ENCODE assay signal across 22 cellular contexts in genomic region chr17:69954241-69954933, GRCh38.
A peak's percentile ranks its signal among the peaks of the same experiment; 100 is the strongest.
DNase-seq lines count a peak whose midpoint lies in the region; ATAC-seq, FAIRE-seq and TF ChIP-seq lines count a peak whose summit lies in the region.
"Had no signal": no experiment of that assay in that cellular context is flagged by ENCODE, and none has a peak within 500 bp of the region (broad histone marks: within the 10 kb centered on the region; RNA-seq: fewer than 3 reads in every experiment).

No MANE protein-coding gene starts in this region.

- peak; percentile 89 for ATAC-seq in PC-3
- ATAC-seq: SK-N-SH treated with all-trans-retinoic acid at 6 μM for 48 hours had no signal

- H3K9me3 ChIP-seq in PC-3 (ENCODE audit: low read length) (no peaks in the 10 kb centered on the region), endodermal cell (ENCODE audit: control insufficient read depth, low read length) (no peaks in the 10 kb centered on the region)
- H3K9me3 ChIP-seq: HAP-1 had no signal

- no peak for FAIRE-seq in bronchial epithelial cell (lab: Jason Lieb, UNC)
- FAIRE-seq in urothelium cell line (lab: Jason Lieb, UNC): no peak

- no peak overlapping the region for H2AFZ ChIP-seq in PC-3 (ENCODE audit: low read length)
- H2AFZ ChIP-seq: GM23248 had no signal

- H3K4me2 ChIP-seq in PC-3 (ENCODE audit: low read length): peak overlapping the region; percentile 15

- H3K36me3 Mint-ChIP-seq in endodermal cell (ENCODE audit: low read depth): no peaks in the 10 kb centered on the region
- H3K36me3 Mint-ChIP-seq: CD8-positive, alpha-beta memory T cell had no signal

- H3K4me3 ChIP-seq in PC-3 (ENCODE audit: low read length) (no peak overlapping the region), bronchial epithelial cell (ENCODE audit: low read depth, low read length) (no peak overlapping the region), endodermal cell (ENCODE audit: low read length) (no peak overlapping the region)
- H3K4me3 ChIP-seq: GM23248, HAP-1 had no signal

- DNase-seq in AG09319 (ENCODE audit: extremely low read depth, low read depth) (peak; percentile 46), HCEC 1CT (peak; percentile 12), PC-3 (peak; percentile 65), bronchial epithelial cell (ENCODE audit: low read depth) (peak; percentile 65), iPS-NIHi7 (ENCODE audit: extremely low spot score) (no peak), endodermal cell (no peak), RKO (ENCODE audit: low spot score) (no peak), urothelium cell line (ENCODE audit: low spot score) (no peak)
- DNase-seq: Calu3; CD8-positive, alpha-beta memory T cell; DMS153; GM23248; KG1; NCI-H1105 treated with DMSO at 0.1 percent for 48 hours; NCI-H1694; NCI-H2081; NCI-H2171; NCI-H524 treated with DMSO at 0.1 percent for 48 hours; OCI-M1 had no signal

- no peaks in the 10 kb centered on the region for H3K9me2 ChIP-seq in PC-3 (replicated peaks; ENCODE audit: low read length)

- H3F3A ChIP-seq in PC-3 (ENCODE audit: low read length, unreplicated experiment): no peaks in the 10 kb centered on the region

- no peak overlapping the region for H3K27ac Mint-ChIP-seq in endodermal cell
- H3K27ac Mint-ChIP-seq: CD8-positive, alpha-beta memory T cell had no signal

- no TSS peak for BruUV-seq in PC-3 (replicated peaks; lab: Mats Ljungman, UMichigan)

- H3K79me2 ChIP-seq in PC-3 (ENCODE audit: low read length): no peaks in the 10 kb centered on the region

- H3K4me1 Mint-ChIP-seq in endodermal cell: peaks cover 5% of the 10 kb centered on the region
- H3K4me1 Mint-ChIP-seq: CD8-positive, alpha-beta memory T cell had no signal

- H4K20me1 ChIP-seq in PC-3 (ENCODE audit: low read length): no peaks in the 10 kb centered on the region

- H3K27me3 Mint-ChIP-seq in endodermal cell (ENCODE audit: insufficient read depth): no peaks in the 10 kb centered on the region
- H3K27me3 Mint-ChIP-seq: CD8-positive, alpha-beta memory T cell had no signal

- POLR2A ChIA-PET in PC-3 (lab: Charles Lee; ENCODE audit: unreplicated experiment): no interaction called here

- H3K27me3 ChIP-seq in PC-3 (ENCODE audit: low read length): no peaks in the 10 kb centered on the region
- no peaks in the 10 kb centered on the region for H3K27me3 ChIP-seq in bronchial epithelial cell (ENCODE audit: control insufficient read depth, insufficient read depth, low read length)
- H3K27me3 ChIP-seq in endodermal cell (ENCODE audit: control insufficient read depth, insufficient read depth, low read length, poor library complexity, severe bottlenecking): no peaks in the 10 kb centered on the region

- no peak for TF ChIP-seq CTCF in AG09319 (IDR thresholded peaks at IDR 0.05; ENCODE audit: low read depth, low read length)
- TF ChIP-seq CTCF in PC-3 (conservative IDR thresholded peaks at IDR 0.05; ENCODE audit: low read depth, low read length): no peak
- no peak for TF ChIP-seq CTCF in bronchial epithelial cell (IDR thresholded peaks at IDR 0.05; ENCODE audit: insufficient read depth, low read length, severe bottlenecking)
- no peak for TF ChIP-seq CTCF in endodermal cell (conservative IDR thresholded peaks at IDR 0.05)

- WGBS in endodermal cell (ENCODE audit: insufficient coverage in 1 of 2, insufficient read length in 1 of 2), 2 experiments: no CpG with 5 or more reads among the region's 3 CpGs

- H3K9me3 Mint-ChIP-seq in endodermal cell: no peaks in the 10 kb centered on the region

- H3K9ac ChIP-seq in PC-3 (ENCODE audit: low read length) (no peak overlapping the region), endodermal cell (ENCODE audit: extremely low read depth, low read length, poor library complexity, severe bottlenecking) (no peak overlapping the region)
- H3K9ac ChIP-seq: GM23248 had no signal

- H3K4me3 Mint-ChIP-seq in endodermal cell: no peak overlapping the region
- H3K4me3 Mint-ChIP-seq: CD8-positive, alpha-beta memory T cell had no signal

- H3K27ac ChIP-seq in PC-3 (ENCODE audit: low read length) (no peak overlapping the region), endodermal cell (ENCODE audit: low read depth, low read length) (no peak overlapping the region)
- H3K27ac ChIP-seq: C4-2B, GM23248 had no signal

- H3K36me3 ChIP-seq in PC-3 (ENCODE audit: low read depth, low read length): no peaks in the 10 kb centered on the region
- no peaks in the 10 kb centered on the region for H3K36me3 ChIP-seq in bronchial epithelial cell (ENCODE audit: control insufficient read depth, insufficient read depth, low read length)
- no peaks in the 10 kb centered on the region for H3K36me3 ChIP-seq in endodermal cell (ENCODE audit: control insufficient read depth, insufficient read depth, low read length)
- H3K36me3 ChIP-seq: HAP-1 had no signal

- intact Hi-C loops in PC-3 (cut with micrococcal nuclease): no loop called here

- CTCF ChIA-PET in PC-3 (lab: Charles Lee): no interaction called here

- peaks cover 12% of the 10 kb centered on the region for H3K4me1 ChIP-seq in PC-3 (ENCODE audit: insufficient read depth, low read length)
- H3K4me1 ChIP-seq in endodermal cell (ENCODE audit: control insufficient read depth, insufficient read depth, low read length): peaks cover 2% of the 10 kb centered on the region
- H3K4me1 ChIP-seq: HAP-1 had no signal

Comparison
In these comparisons a context has a peak if more than half of its experiments do, and no peak if none do; other contexts are left out.
1. DNase-seq: peak in AG09319 (single experiment), HCEC 1CT (single experiment), PC-3 (single experiment) and bronchial epithelial cell (single experiment); none in iPS-NIHi7 (single experiment), endodermal cell (single experiment), RKO (single experiment) and urothelium cell line (single experiment).